1 cellular context compared by ENCODE assay signal in the genomic region with DNA sequence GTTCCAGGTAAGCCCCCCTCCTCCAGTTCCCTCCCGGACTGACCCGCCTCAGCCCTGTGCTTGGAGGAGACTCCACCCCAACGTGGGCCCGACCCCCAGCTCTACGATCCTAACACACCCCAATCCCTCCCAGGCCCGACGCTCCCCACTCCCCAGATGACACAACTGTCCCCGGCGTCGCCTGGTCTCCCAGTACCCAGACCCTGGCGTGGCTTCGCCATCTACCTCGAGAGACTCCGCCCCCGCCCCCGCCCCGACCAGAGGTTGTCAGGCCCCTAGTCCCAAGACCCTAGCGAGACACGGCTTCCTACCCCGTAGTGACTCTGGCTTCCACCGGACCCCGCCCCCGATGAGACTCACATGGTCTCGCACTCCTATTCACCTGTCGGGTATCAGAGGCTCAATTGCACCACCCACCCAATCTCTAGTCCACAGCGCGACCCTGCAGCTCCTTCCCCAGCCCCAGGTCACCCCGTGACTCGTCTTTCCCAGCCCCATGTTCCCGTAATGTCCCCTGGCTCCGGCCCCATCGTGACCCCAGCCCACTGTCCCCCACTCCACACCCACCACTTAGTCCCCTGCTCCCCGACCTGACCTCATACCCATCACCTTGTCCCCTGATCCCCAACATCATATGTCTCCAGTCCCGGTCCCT.
TF ChIP-seq lines count a peak whose summit lies in the region.

No MANE protein-coding gene starts in this region.

TF ChIP-seq in GM23338, 12 proteins besides CTCF, POLR2A, EP300 and RAD21 (continued from another document):
- no peak for TF ChIP-seq REST (IDR thresholded peaks at IDR 0.05; ENCODE audit: unreplicated experiment)
- no peak for TF ChIP-seq ZNF331 (CRISPR knock-in tag; IDR thresholded peaks at IDR 0.05; ENCODE audit: low read depth)
- no peak for TF ChIP-seq JUNB (IDR thresholded peaks at IDR 0.05; ENCODE audit: unreplicated experiment)
- no peak for TF ChIP-seq STAT1 (IDR thresholded peaks at IDR 0.05; ENCODE audit: unreplicated experiment)
- TF ChIP-seq NANOG (IDR thresholded peaks at IDR 0.05; ENCODE audit: borderline replicate concordance), result no peak
- TF ChIP-seq, protein P1, sequence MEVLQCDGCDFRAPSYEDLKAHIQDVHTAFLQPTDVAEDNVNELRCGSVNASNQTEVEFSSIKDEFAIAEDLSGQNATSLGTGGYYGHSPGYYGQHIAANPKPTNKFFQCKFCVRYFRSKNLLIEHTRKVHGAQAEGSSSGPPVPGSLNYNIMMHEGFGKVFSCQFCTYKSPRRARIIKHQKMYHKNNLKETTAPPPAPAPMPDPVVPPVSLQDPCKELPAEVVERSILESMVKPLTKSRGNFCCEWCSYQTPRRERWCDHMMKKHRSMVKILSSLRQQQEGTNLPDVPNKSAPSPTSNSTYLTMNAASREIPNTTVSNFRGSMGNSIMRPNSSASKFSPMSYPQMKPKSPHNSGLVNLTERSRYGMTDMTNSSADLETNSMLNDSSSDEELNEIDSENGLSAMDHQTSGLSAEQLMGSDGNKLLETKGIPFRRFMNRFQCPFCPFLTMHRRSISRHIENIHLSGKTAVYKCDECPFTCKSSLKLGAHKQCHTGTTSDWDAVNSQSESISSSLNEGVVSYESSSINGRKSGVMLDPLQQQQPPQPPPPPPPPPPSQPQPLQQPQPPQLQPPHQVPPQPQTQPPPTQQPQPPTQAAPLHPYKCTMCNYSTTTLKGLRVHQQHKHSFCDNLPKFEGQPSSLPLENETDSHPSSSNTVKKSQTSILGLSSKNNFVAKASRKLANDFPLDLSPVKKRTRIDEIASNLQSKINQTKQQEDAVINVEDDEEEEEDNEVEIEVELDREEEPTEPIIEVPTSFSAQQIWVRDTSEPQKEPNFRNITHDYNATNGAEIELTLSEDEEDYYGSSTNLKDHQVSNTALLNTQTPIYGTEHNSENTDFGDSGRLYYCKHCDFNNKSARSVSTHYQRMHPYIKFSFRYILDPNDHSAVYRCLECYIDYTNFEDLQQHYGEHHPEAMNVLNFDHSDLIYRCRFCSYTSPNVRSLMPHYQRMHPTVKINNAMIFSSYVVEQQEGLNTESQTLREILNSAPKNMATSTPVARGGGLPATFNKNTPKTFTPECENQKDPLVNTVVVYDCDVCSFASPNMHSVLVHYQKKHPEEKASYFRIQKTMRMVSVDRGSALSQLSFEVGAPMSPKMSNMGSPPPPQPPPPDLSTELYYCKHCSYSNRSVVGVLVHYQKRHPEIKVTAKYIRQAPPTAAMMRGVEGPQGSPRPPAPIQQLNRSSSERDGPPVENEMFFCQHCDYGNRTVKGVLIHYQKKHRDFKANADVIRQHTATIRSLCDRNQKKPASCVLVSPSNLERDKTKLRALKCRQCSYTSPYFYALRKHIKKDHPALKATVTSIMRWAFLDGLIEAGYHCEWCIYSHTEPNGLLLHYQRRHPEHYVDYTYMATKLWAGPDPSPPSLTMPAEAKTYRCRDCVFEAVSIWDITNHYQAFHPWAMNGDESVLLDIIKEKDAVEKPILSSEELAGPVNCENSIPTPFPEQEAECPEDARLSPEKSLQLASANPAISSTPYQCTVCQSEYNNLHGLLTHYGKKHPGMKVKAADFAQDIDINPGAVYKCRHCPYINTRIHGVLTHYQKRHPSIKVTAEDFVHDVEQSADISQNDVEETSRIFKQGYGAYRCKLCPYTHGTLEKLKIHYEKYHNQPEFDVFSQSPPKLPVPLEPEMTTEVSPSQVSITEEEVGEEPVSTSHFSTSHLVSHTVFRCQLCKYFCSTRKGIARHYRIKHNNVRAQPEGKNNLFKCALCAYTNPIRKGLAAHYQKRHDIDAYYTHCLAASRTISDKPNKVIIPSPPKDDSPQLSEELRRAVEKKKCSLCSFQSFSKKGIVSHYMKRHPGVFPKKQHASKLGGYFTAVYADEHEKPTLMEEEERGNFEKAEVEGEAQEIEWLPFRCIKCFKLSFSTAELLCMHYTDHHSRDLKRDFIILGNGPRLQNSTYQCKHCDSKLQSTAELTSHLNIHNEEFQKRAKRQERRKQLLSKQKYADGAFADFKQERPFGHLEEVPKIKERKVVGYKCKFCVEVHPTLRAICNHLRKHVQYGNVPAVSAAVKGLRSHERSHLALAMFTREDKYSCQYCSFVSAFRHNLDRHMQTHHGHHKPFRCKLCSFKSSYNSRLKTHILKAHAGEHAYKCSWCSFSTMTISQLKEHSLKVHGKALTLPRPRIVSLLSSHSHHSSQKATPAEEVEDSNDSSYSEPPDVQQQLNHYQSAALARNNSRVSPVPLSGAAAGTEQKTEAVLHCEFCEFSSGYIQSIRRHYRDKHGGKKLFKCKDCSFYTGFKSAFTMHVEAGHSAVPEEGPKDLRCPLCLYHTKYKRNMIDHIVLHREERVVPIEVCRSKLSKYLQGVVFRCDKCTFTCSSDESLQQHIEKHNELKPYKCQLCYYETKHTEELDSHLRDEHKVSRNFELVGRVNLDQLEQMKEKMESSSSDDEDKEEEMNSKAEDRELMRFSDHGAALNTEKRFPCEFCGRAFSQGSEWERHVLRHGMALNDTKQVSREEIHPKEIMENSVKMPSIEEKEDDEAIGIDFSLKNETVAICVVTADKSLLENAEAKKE (CRISPR knock-in tag; IDR thresholded peaks at IDR 0.05), result no peak
- TF ChIP-seq ZNF114 (CRISPR knock-in tag; IDR thresholded peaks at IDR 0.05), result no peak
- TF ChIP-seq EZH2 (IDR thresholded peaks at IDR 0.05; ENCODE audit: low read depth, unreplicated experiment), result no peak
- TF ChIP-seq CREB1 (CRISPR knock-in tag; IDR thresholded peaks at IDR 0.05; ENCODE audit: low read depth), result no peak
- TF ChIP-seq EZH2phosphoT487 (IDR thresholded peaks at IDR 0.05; ENCODE audit: unreplicated experiment), result no peak
